10 cellular contexts compared by ENCODE assay signal in genomic region chr14:60652674-60653387, GRCh38. TPM values are rescaled to one million over a fixed set of nuclear protein-coding genes. Genes with fewer than 3 reads are reported as not detected.
DNase-seq lines count a peak whose midpoint lies in the region; ATAC-seq and TF ChIP-seq lines count a peak whose summit lies in the region.
"Had no signal": no experiment of that assay in that cellular context is flagged by ENCODE, and none has a peak within 500 bp of the region (broad histone marks: within the 10 kb centered on the region; RNA-seq: fewer than 3 reads in every experiment).

No MANE protein-coding gene starts in this region.

- no peak overlapping the region for H2AK5ac ChIP-seq in mesenchymal stem cell (ENCODE audit: low read length, severe bottlenecking)

- peak overlapping the region; percentile 6; the same call in 1 of the 2 replicates for H3K4me3 ChIP-seq in AG09309 (ENCODE audit: control insufficient read depth, low read depth, low read length)
- no peak overlapping the region for H3K4me3 ChIP-seq in HEK293 (ENCODE audit: low read depth, low read length)
- H3K4me3 ChIP-seq in mesenchymal stem cell (ENCODE audit: insufficient read depth in 1 of 2, low read depth in 1 of 2, low read length in 2 of 2), result peak overlapping the region; percentile 50 to 60

- WGBS in mesenchymal stem cell, result 2% methylated on average over 27 of the region's 37 CpGs

- H3K23ac ChIP-seq in mesenchymal stem cell (ENCODE audit: low read length in 2 of 2), result no peak overlapping the region

- peaks cover 15% of the 10 kb centered on the region for H3K79me1 ChIP-seq in mesenchymal stem cell (replicated peaks; ENCODE audit: low read length, poor library complexity, severe bottlenecking)

- peak overlapping the region; percentile 91 for H3K4me2 ChIP-seq in mesenchymal stem cell (ENCODE audit: low read length, poor library complexity, severe bottlenecking)

- H2BK15ac ChIP-seq in mesenchymal stem cell (ENCODE audit: low read depth, poor library complexity, severe bottlenecking), result no peak overlapping the region

- H4K8ac ChIP-seq in mesenchymal stem cell (ENCODE audit: low read length), result no peak overlapping the region

- peaks cover 34% of the 10 kb centered on the region for H3K4me1 ChIP-seq in HEK293 (ENCODE audit: control insufficient read depth, insufficient read depth, low read length)
- peaks cover 21% of the 10 kb centered on the region for H3K4me1 ChIP-seq in mesenchymal stem cell (ENCODE audit: control insufficient read depth, insufficient read depth, low read depth, low read length)

- H3K18ac ChIP-seq in mesenchymal stem cell (ENCODE audit: low read depth in 1 of 2, low read length in 2 of 2), result no peak overlapping the region

- TF ChIP-seq CTCF in AG09309 (IDR thresholded peaks at IDR 0.05; ENCODE audit: control insufficient read depth, insufficient read depth, low read depth, low read length, missing control alignments) (no peak), HEK293 (tag by site-specific recombination; IDR thresholded peaks at IDR 0.05) (no peak)

- POLR2A ChIA-PET in HEK293 (lab: Yijun Ruan, JAX), result no interaction called here

- H3K27me3 ChIP-seq in mesenchymal stem cell (ENCODE audit: control insufficient read depth in 1 of 2, insufficient read depth in 1 of 2, low read length in 2 of 2), result peaks cover 0 to 60% of the 10 kb centered on the region in 2 experiments

- no peak overlapping the region for H3K4ac ChIP-seq in mesenchymal stem cell (ENCODE audit: low read depth in 1 of 2, low read length in 2 of 2)

- CTCF ChIA-PET in HEK293 (lab: Yijun Ruan, JAX), result no interaction called here

- H3K14ac ChIP-seq in mesenchymal stem cell (ENCODE audit: low read length in 2 of 2), result no peak overlapping the region

- H3K9ac ChIP-seq in mesenchymal stem cell (ENCODE audit: low read length), result no peak overlapping the region

- peak; percentile 2; the same call in 1 of the 3 replicates for ATAC-seq in SK-N-SH treated with all-trans-retinoic acid at 6 μM for 48 hours
- no peak for ATAC-seq in HG03571 (IDR thresholded peaks at IDR 0.05; ENCODE audit: unreplicated experiment)
- ATAC-seq: sciatic nerve had no signal

- no peaks in the 10 kb centered on the region for H3K36me3 ChIP-seq in HEK293 (ENCODE audit: control insufficient read depth in 2 of 2, insufficient read depth in 1 of 2, low read length in 2 of 2)
- H3K36me3 ChIP-seq in mesenchymal stem cell (ENCODE audit: control insufficient read depth in 1 of 2, insufficient read depth in 2 of 2, low read depth in 1 of 2, low read length in 2 of 2), result peaks cover 0 to 4% of the 10 kb centered on the region in 2 experiments

- H3K9me3 ChIP-seq in HEK293 (ENCODE audit: control insufficient read depth, insufficient read depth, low read depth, low read length) (no peaks in the 10 kb centered on the region), mesenchymal stem cell (ENCODE audit: control insufficient read depth, low read length) (no peaks in the 10 kb centered on the region)

- H2BK120ac ChIP-seq in mesenchymal stem cell (ENCODE audit: low read depth, low read length), result no peak overlapping the region

- no peak overlapping the region for H2BK12ac ChIP-seq in mesenchymal stem cell (ENCODE audit: low read length in 2 of 2)

- H2BK5ac ChIP-seq in mesenchymal stem cell (ENCODE audit: low read depth, low read length, poor library complexity, severe bottlenecking), result no peak overlapping the region

- DNase-seq in AG09309 (ENCODE audit: low read depth), result no peak
- no peak for DNase-seq in mesenchymal stem cell
- DNase-seq in dermis blood vessel endothelial cell, result no peak
- no peak for DNase-seq in activated CD4-positive, CD25-positive, alpha-beta regulatory T cell (lab: John Stamatoyannopoulos, UW)
- DNase-seq in activated CD4-positive, alpha-beta T cell treated with anti-CD3 and anti-CD28 coated beads for 1 hour, result no peak
- DNase-seq: T1000 had no signal

- no peak overlapping the region for H4K91ac ChIP-seq in mesenchymal stem cell (ENCODE audit: low read length)

- no peak overlapping the region for H2AFZ ChIP-seq in mesenchymal stem cell (ENCODE audit: low read depth, low read length)

- H3K27ac ChIP-seq in HEK293 (ENCODE audit: extremely low read depth, low read depth, low read length) (peak overlapping the region; percentile 84), mesenchymal stem cell (ENCODE audit: low read length, poor library complexity, severe bottlenecking) (peak overlapping the region; percentile 61)

TF ChIP-seq in HEK293, 187 proteins besides CTCF, POLR2A, EP300 and RAD21 (continues in another document):
- TF ChIP-seq ZNF792 (tag by site-specific recombination; IDR thresholded peaks at IDR 0.05) (no peak), PRDM4 (tag by site-specific recombination; IDR thresholded peaks at IDR 0.05) (peak; percentile 50; the same call in 1 of the 2 replicates), ZNF555 (tag by site-specific recombination; conservative IDR thresholded peaks at IDR 0.05) (no peak), ZNF23 (tag by site-specific recombination; IDR thresholded peaks at IDR 0.05; ENCODE audit: borderline replicate concordance) (no peak), ZNF114 (tag by site-specific recombination; IDR thresholded peaks at IDR 0.05) (no peak), ZNF513 (tag by site-specific recombination; IDR thresholded peaks at IDR 0.05) (no peak)

TF ChIP-seq in SK-N-SH treated with all-trans-retinoic acid at 6 μM for 48 hours, 23 proteins besides CTCF, POLR2A, EP300 and RAD21:
- no peak for TF ChIP-seq CREB5 (CRISPR knock-in tag; IDR thresholded peaks at IDR 0.05; ENCODE audit: low read depth)
- no peak for TF ChIP-seq RARB (CRISPR knock-in tag; IDR thresholded peaks at IDR 0.05)
- no peak for TF ChIP-seq ESRRG (CRISPR knock-in tag; IDR thresholded peaks at IDR 0.05)
- no peak for TF ChIP-seq GLIS3 (CRISPR knock-in tag; IDR thresholded peaks at IDR 0.05)
- no peak for TF ChIP-seq TCF4 (CRISPR knock-in tag; IDR thresholded peaks at IDR 0.05; ENCODE audit: borderline replicate concordance)
- TF ChIP-seq TSHZ2 (CRISPR knock-in tag; IDR thresholded peaks at IDR 0.05), result no peak
- no peak for TF ChIP-seq BACH2 (CRISPR knock-in tag; IDR thresholded peaks at IDR 0.05; ENCODE audit: borderline replicate concordance)
- no peak for TF ChIP-seq ARNTL (CRISPR knock-in tag; IDR thresholded peaks at IDR 0.05; ENCODE audit: borderline replicate concordance, low read depth)
- TF ChIP-seq ZFP3 (CRISPR knock-in tag; IDR thresholded peaks at IDR 0.05), result no peak
- no peak for TF ChIP-seq POU6F1 (CRISPR knock-in tag; IDR thresholded peaks at IDR 0.05; ENCODE audit: borderline replicate concordance, low read depth)
- TF ChIP-seq ZNF8 (CRISPR knock-in tag; IDR thresholded peaks at IDR 0.05), result no peak
- TF ChIP-seq ZNF70 (CRISPR knock-in tag; IDR thresholded peaks at IDR 0.05), result no peak
- TF ChIP-seq OSR1 (CRISPR knock-in tag; IDR thresholded peaks at IDR 0.05), result no peak

RNA-seq across cellular contexts. Expression of gene SIX1, which starts 3.6 kb away (rescaled TPM):
- polyA plus RNA-seq in mesenchymal stem cell (2013, experiment 1 of 2), result 0.07 TPM
- polyA plus RNA-seq in mesenchymal stem cell (2013, experiment 2 of 2), result 0.11 TPM
- total RNA-seq in dermis blood vessel endothelial cell, result 0.17 TPM in 1 of 2 replicates, not detected in the other
